ENCODE assay signal across 19 cellular contexts in genomic region chr12:89832336-89832735, GRCh38.
"Had no signal": no experiment of that assay in that cellular context is flagged by ENCODE, and none has a peak within 500 bp of the region (broad histone marks: within the 10 kb centered on the region; RNA-seq: fewer than 3 reads in every experiment).

No MANE protein-coding gene starts in this region.

- H3K9me3 ChIP-seq: SJSA1 had no signal

- H3K27ac ChIP-seq: HL-60, SJSA1, SK-N-MC had no signal

- H3K27me3 ChIP-seq: SJSA1 had no signal

- H3K36me3 ChIP-seq: SJSA1 had no signal

- H3K4me3 ChIP-seq: SJSA1, SK-N-MC had no signal

- DNase-seq: KBM-7, MV-4-11, NCI-H1048, NCI-H1105, NCI-H1417, NCI-H1436 treated with DMSO at 0.1 percent for 48 hours, NCI-H1694, NCI-H187 treated with DMSO at 0.1 percent for 48 hours, NCI-H2029 treated with DMSO at 0.1 percent for 48 hours, NCI-H2171 treated with DMSO at 0.1 percent for 48 hours, NCI-H345, NCI-H446 treated with DMSO at 0.1 percent for 48 hours, NCI-H510A treated with DMSO at 0.1 percent for 48 hours, NCI-H526, RPMI8226, SIG-M5 had no signal
